Comparison of ENCODE assay signal across 8 cellular contexts in genomic region chr16:19898924-19899604, GRCh38. TPM values are rescaled to one million over a fixed set of nuclear protein-coding genes. Genes with fewer than 3 reads are reported as not detected.
DNase-seq lines count a peak whose midpoint lies in the region; ATAC-seq and TF ChIP-seq lines count a peak whose summit lies in the region.

No MANE protein-coding gene starts in this region.

- WGBS in transverse colon (ENCODE audit: low coverage in 1 of 2), 2 donors: 0 to 5% methylated on average over 5 to 13 of the region's 13 CpGs

- ATAC-seq in Right ventricle myocardium inferior (peak; percentile 35), lower lobe of right lung (peak; percentile 38 to 54), HG03045 (IDR thresholded peaks at IDR 0.05; ENCODE audit: unreplicated experiment) (no peak)

- intact Hi-C loops in Right ventricle myocardium inferior (cut with DNase I): no loop called here
- intact Hi-C loops in cardiac septum (cut with DNase I): no loop called here
- intact Hi-C loops in lower lobe of right lung (cut with DNase I): no loop called here
- intact Hi-C loops in transverse colon (cut with DNase I; ENCODE audit: low total_unique reads): no loop called here

- TF ChIP-seq POLR2A in transverse colon (IDR thresholded peaks at IDR 0.05): no peak

- H3K27me3 ChIP-seq in MM.1S (replicated peaks; ENCODE audit: insufficient read depth, low read length) (no peaks in the 10 kb centered on the region), SU-DHL-6 (ENCODE audit: low read length) (no peaks in the 10 kb centered on the region), lower lobe of right lung (ENCODE audit: low read depth) (peaks cover 4% of the 10 kb centered on the region), transverse colon (no peaks in the 10 kb centered on the region)

- H3K4me2 ChIP-seq in MM.1S (ENCODE audit: low read depth, low read length): no peak overlapping the region
- no peak overlapping the region for H3K4me2 ChIP-seq in SU-DHL-6 (ENCODE audit: low read depth, low read length, poor library complexity, severe bottlenecking)

- H3F3A ChIP-seq in MM.1S (ENCODE audit: insufficient read depth, low read length): no peaks in the 10 kb centered on the region
- no peaks in the 10 kb centered on the region for H3F3A ChIP-seq in SU-DHL-6 (ENCODE audit: insufficient read depth)

- H3K9me3 ChIP-seq in MM.1S (replicated peaks; ENCODE audit: insufficient read depth, low read length) (no peaks in the 10 kb centered on the region), SU-DHL-6 (ENCODE audit: insufficient read depth, low read length) (no peaks in the 10 kb centered on the region), lower lobe of right lung (no peaks in the 10 kb centered on the region), transverse colon (no peaks in the 10 kb centered on the region)

- no peak for TF ChIP-seq EP300 in transverse colon (IDR thresholded peaks at IDR 0.05; ENCODE audit: low read depth)

- H3K36me3 ChIP-seq in MM.1S (replicated peaks; ENCODE audit: insufficient read depth, low read length): no peaks in the 10 kb centered on the region
- no peaks in the 10 kb centered on the region for H3K36me3 ChIP-seq in SU-DHL-6 (ENCODE audit: low read length)
- no peaks in the 10 kb centered on the region for H3K36me3 ChIP-seq in lower lobe of right lung
- H3K36me3 ChIP-seq in transverse colon: no peaks in the 10 kb centered on the region

- TF ChIP-seq CTCF in MM.1S (IDR thresholded peaks at IDR 0.05; ENCODE audit: low read length) (peak; percentile 77), SU-DHL-6 (IDR thresholded peaks at IDR 0.05; ENCODE audit: insufficient read depth, low read length, poor library complexity, severe bottlenecking) (peak; percentile 68), coronary artery (IDR thresholded peaks at IDR 0.05) (peak; percentile 56), lower lobe of right lung (IDR thresholded peaks at IDR 0.05) (peak; percentile 78), transverse colon (IDR thresholded peaks at IDR 0.05) (peak; percentile 66 to 79 (median 68))

- H4K20me1 ChIP-seq in MM.1S (ENCODE audit: insufficient read depth, low read length): no peaks in the 10 kb centered on the region
- no peaks in the 10 kb centered on the region for H4K20me1 ChIP-seq in SU-DHL-6 (ENCODE audit: low read depth, low read length)

- no peaks in the 10 kb centered on the region for H3K4me1 ChIP-seq in MM.1S (ENCODE audit: low read length)
- no peaks in the 10 kb centered on the region for H3K4me1 ChIP-seq in lower lobe of right lung
- peaks cover 0 to 3% (median 0%) of the 10 kb centered on the region in 4 donors for H3K4me1 ChIP-seq in transverse colon

- H2AFZ ChIP-seq in MM.1S (ENCODE audit: low read length) (no peak overlapping the region), SU-DHL-6 (ENCODE audit: low read depth, low read length, severe bottlenecking) (no peak overlapping the region)

- no peaks in the 10 kb centered on the region for H3K9me2 ChIP-seq in MM.1S (replicated peaks; ENCODE audit: insufficient read depth, low read length)
- no peaks in the 10 kb centered on the region for H3K9me2 ChIP-seq in SU-DHL-6 (replicated peaks; ENCODE audit: insufficient read depth, low read length)

- no peak overlapping the region for H3K4me3 ChIP-seq in MM.1S (ENCODE audit: low read length)
- H3K4me3 ChIP-seq in SU-DHL-6 (ENCODE audit: insufficient read depth, low read length, poor library complexity, severe bottlenecking): no peak overlapping the region
- no peak overlapping the region for H3K4me3 ChIP-seq in coronary artery
- no peak overlapping the region for H3K4me3 ChIP-seq in lower lobe of right lung
- no peak overlapping the region for H3K4me3 ChIP-seq in transverse colon

- DNase-seq in Right ventricle myocardium inferior (ENCODE audit: missing footprints): no peak
- DNase-seq in cardiac septum (ENCODE audit: low spot score): no peak
- DNase-seq in MM.1S: peak; percentile 48
- no peak for DNase-seq in coronary artery (ENCODE audit: low spot score)
- DNase-seq in lower lobe of right lung: no peak
- DNase-seq in transverse colon: peak; percentile 39

- H3K79me2 ChIP-seq in MM.1S (ENCODE audit: low read length) (no peaks in the 10 kb centered on the region), SU-DHL-6 (ENCODE audit: insufficient read depth, low read length) (no peaks in the 10 kb centered on the region)

- no peak overlapping the region for H3K9ac ChIP-seq in MM.1S (ENCODE audit: low read length)
- no peak overlapping the region for H3K9ac ChIP-seq in SU-DHL-6 (ENCODE audit: low read length)

- in situ Hi-C loops in transverse colon (cut with MboI; ENCODE audit: low pct_ligation_motif_present in 1 of 4, low pct_unique_long_range_greater_than_20kb in 1 of 4, low sequenced_read_pairs in 3 of 4): loop anchor here in 2 of 4 donors (10.0 to 25.0 kb wide), 2 partner anchors 187 to 486 kb away; partner anchors contain the start of genes IQCK (in 1 of the 2) and KNOP1 (in 1 of the 2)

- H3K27ac ChIP-seq in MM.1S (ENCODE audit: low read length): no peak overlapping the region
- H3K27ac ChIP-seq in SU-DHL-6 (ENCODE audit: low read depth, low read length): no peak overlapping the region
- no peak overlapping the region for H3K27ac ChIP-seq in coronary artery
- H3K27ac ChIP-seq in lower lobe of right lung: no peak overlapping the region
- no peak overlapping the region for H3K27ac ChIP-seq in transverse colon

RNA-seq across cellular contexts. Expression of gene GPRC5B, which starts 14.4 kb away (rescaled TPM):
- total RNA-seq in Right ventricle myocardium inferior (90.0 TPM), cardiac septum (54.1 TPM), lower lobe of right lung (15.4 TPM), transverse colon (10 to 100 TPM in 1 of 4 donors, 1 to 10 TPM in 3; 1.9 to 17.3 (median 5.1) TPM)

Comparison
In these comparisons a context has a peak if more than half of its experiments do, and no peak if none do; other contexts are left out.
1. DNase-seq: peak in MM.1S (single experiment) and transverse colon (single experiment); none in Right ventricle myocardium inferior (single experiment), cardiac septum (single experiment), coronary artery (single experiment) and lower lobe of right lung (single experiment).
2. Peak in every context shown above with its lines, with median percentiles within 50 percentile points of each other: CTCF ChIP-seq.